ENCODE assay signal across 1 cellular context in the genomic region with DNA sequence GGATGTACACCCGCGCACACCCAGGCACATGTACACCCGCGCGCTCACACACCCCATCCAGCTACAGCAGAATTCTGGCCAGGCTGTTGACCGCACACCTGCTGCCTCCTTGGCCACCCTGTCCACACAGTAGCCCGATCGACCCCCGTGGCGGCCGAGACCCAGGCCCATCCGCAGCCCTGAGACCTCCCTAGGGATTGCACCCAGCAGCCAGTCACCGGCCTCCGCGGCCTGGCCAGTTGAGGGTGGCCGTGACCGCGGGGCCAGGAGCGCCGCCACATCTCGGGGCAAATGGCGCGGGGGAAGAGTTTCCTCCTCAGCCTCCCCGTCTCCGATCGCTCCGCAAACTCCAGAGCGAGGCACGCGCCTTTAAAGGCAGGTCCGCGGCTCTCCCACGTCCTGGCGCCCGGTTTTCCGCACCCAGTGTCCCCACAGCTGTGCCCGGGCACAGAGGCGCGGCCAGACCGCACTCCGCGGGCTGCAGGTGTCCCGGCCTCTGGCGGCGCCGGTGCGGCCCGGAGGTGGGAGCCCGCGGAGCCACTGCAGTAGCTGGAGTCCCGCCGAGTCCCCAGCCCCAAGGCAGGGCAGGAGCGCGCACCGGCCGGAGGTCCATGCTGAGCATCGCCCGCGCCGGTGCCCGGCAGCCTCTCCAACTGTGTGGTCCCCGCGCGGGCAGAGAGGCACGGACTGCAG.
TF ChIP-seq lines count a peak whose summit lies in the region.

No MANE protein-coding gene starts in this region.

TF ChIP-seq in WTC11, 78 proteins besides CTCF, POLR2A, EP300 and RAD21 (continued from another document):
- TF ChIP-seq, protein P1, sequence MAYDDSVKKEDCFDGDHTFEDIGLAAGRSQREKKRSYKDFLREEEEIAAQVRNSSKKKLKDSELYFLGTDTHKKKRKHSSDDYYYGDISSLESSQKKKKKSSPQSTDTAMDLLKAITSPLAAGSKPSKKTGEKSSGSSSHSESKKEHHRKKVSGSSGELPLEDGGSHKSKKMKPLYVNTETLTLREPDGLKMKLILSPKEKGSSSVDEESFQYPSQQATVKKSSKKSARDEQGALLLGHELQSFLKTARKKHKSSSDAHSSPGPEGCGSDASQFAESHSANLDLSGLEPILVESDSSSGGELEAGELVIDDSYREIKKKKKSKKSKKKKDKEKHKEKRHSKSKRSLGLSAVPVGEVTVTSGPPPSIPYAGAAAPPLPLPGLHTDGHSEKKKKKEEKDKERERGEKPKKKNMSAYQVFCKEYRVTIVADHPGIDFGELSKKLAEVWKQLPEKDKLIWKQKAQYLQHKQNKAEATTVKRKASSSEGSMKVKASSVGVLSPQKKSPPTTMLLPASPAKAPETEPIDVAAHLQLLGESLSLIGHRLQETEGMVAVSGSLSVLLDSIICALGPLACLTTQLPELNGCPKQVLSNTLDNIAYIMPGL (CRISPR knock-in tag; IDR thresholded peaks at IDR 0.05) = 0 out of 2 replicates have a peak, but pooled peaks have one; percentile 67
TF ChIP-seq in WTC11: peak in this region for 8.
